20 cellular contexts compared by ENCODE assay signal in genomic region chr2:15990151-15991101, GRCh38. TPM values are rescaled to one million over a fixed set of nuclear protein-coding genes. Genes with fewer than 3 reads are reported as not detected.
DNase-seq lines count a peak whose midpoint lies in the region; ATAC-seq, FAIRE-seq and TF ChIP-seq lines count a peak whose summit lies in the region.
"Had no signal": no experiment of that assay in that cellular context is flagged by ENCODE, and none has a peak within 500 bp of the region (broad histone marks: within the 10 kb centered on the region; RNA-seq: fewer than 3 reads in every experiment).

No MANE protein-coding gene starts in this region.

- H3K27me3 ChIP-seq in neural progenitor cell = no peaks in the 10 kb centered on the region

- H3K36me3 Mint-ChIP-seq in neural progenitor cell = no peaks in the 10 kb centered on the region
- H3K36me3 Mint-ChIP-seq in type B pancreatic cell = no peaks in the 10 kb centered on the region
- H3K36me3 Mint-ChIP-seq: CD14-positive monocyte; CD8-positive, alpha-beta T cell had no signal

- H3K36me3 ChIP-seq in neural progenitor cell = no peaks in the 10 kb centered on the region
- H3K36me3 ChIP-seq: HAP-1 had no signal

- peaks cover 8% of the 10 kb centered on the region for H3F3A ChIP-seq in neural progenitor cell (ENCODE audit: low read depth)

- no peak for FAIRE-seq in GM12892 (lab: Jason Lieb, UNC)
- FAIRE-seq: GM19239, HepG2, HTR-8/SVneo had no signal

- no peak for TF ChIP-seq POLR2A in GM12892 (IDR thresholded peaks at IDR 0.05; ENCODE audit: low read depth, low read length)

- H2AFZ ChIP-seq in neural progenitor cell (replicated peaks) = no peak overlapping the region
- H2AFZ ChIP-seq: GM23248 had no signal

- no peak overlapping the region for H3K27ac ChIP-seq in neural progenitor cell
- H3K27ac ChIP-seq: 22Rv1, GM23248 had no signal

- TF ChIP-seq CTCF in neural progenitor cell (IDR thresholded peaks at IDR 0.05) (no peak), type B pancreatic cell (conservative IDR thresholded peaks at IDR 0.05) (no peak)

- H3K9ac ChIP-seq in neural progenitor cell = no peak overlapping the region
- H3K9ac ChIP-seq: GM23248 had no signal

- H3K9me3 Mint-ChIP-seq in neural progenitor cell (peaks cover 3% of the 10 kb centered on the region), type B pancreatic cell (peaks cover 11% of the 10 kb centered on the region)
- H3K9me3 Mint-ChIP-seq: CD8-positive, alpha-beta T cell had no signal

- no peaks in the 10 kb centered on the region for H3K9me3 ChIP-seq in neural progenitor cell (ENCODE audit: low read depth)
- H3K9me3 ChIP-seq: HAP-1 had no signal

- no peaks in the 10 kb centered on the region for H3K79me2 ChIP-seq in neural progenitor cell (ENCODE audit: low read depth)

- H3K4me2 ChIP-seq in neural progenitor cell = no peak overlapping the region

- H3K4me3 Mint-ChIP-seq in neural progenitor cell (no peak overlapping the region), type B pancreatic cell (no peak overlapping the region)
- H3K4me3 Mint-ChIP-seq: CD14-positive monocyte; CD8-positive, alpha-beta T cell had no signal

- H3K4me1 Mint-ChIP-seq in neural progenitor cell (peaks cover 25% of the 10 kb centered on the region), type B pancreatic cell (ENCODE audit: unreplicated experiment) (peaks cover 29% of the 10 kb centered on the region)
- H3K4me1 Mint-ChIP-seq: CD14-positive monocyte had no signal

- DNase-seq in NCI-H82 (lab: John Stamatoyannopoulos, UW) (peak; percentile 60), NCI-H82 treated with DMSO at 0.1 percent for 48 hours (lab: John Stamatoyannopoulos, UW; ENCODE audit: unreplicated experiment) (no peak), left kidney (ENCODE audit: low read depth, low spot score) (peak; percentile 69), neural progenitor cell (ENCODE audit: low spot score) (no peak), type B pancreatic cell (ENCODE audit: extremely low spot score, unreplicated experiment) (no peak), GM12892 (ENCODE audit: insufficient read length) (no peak), iPS-NIHi11 (ENCODE audit: low spot score) (no peak)
- DNase-seq: CD8-positive, alpha-beta T cell; COR-L47; DND-41; GDM1; GM23248 had no signal

- ATAC-seq in activated CD4-positive, CD25-positive, alpha-beta regulatory T cell treated with anti-CD3 and anti-CD28 coated beads, Interleukin-2, amount 50 U/mL, for 24 hours = no peak
- ATAC-seq: CD8-positive, alpha-beta T cell; HepG2 had no signal

- H4K20me1 ChIP-seq in neural progenitor cell (ENCODE audit: low read depth) = no peaks in the 10 kb centered on the region

- H3K27ac Mint-ChIP-seq in neural progenitor cell = peak overlapping the region; percentile 68
- H3K27ac Mint-ChIP-seq in type B pancreatic cell = peak overlapping the region; percentile 97
- H3K27ac Mint-ChIP-seq: CD14-positive monocyte; CD8-positive, alpha-beta T cell had no signal

- H3K27me3 Mint-ChIP-seq in neural progenitor cell (ENCODE audit: insufficient read depth, low read depth) (peaks cover 9% of the 10 kb centered on the region), type B pancreatic cell (no peaks in the 10 kb centered on the region)

- peaks cover 21% of the 10 kb centered on the region for H3K4me1 ChIP-seq in neural progenitor cell
- H3K4me1 ChIP-seq: HAP-1 had no signal

- no peak overlapping the region for H3K4me3 ChIP-seq in neural progenitor cell
- H3K4me3 ChIP-seq: GM23248, HAP-1 had no signal

RNA-seq across cellular contexts. Expression of gene MYCN, which starts 50.1 kb away (rescaled TPM):
- total RNA-seq in neural progenitor cell (ENCODE audit: low replicate concordance) (24.7 and 26.7 TPM in 2 replicates), type B pancreatic cell (ENCODE audit: low replicate concordance) (24.6 and 68.3 TPM in 2 replicates)
- polyA plus RNA-seq in GM12892 (2012; ENCODE audit: missing spikeins) = not detected
- total RNA-seq: CD8-positive, alpha-beta T cell; GM23248; HepG2 had no signal
- polyA plus RNA-seq: BJ, CD14-positive monocyte, GM23248, HepG2 had no signal

Comparison
In these comparisons a context has a peak if more than half of its experiments do, and no peak if none do; other contexts are left out.
1. DNase-seq: peak in NCI-H82 (single experiment) and left kidney (single experiment); none in NCI-H82 treated with DMSO at 0.1 percent for 48 hours (single experiment), neural progenitor cell (single experiment), type B pancreatic cell (single experiment), GM12892 (single experiment) and iPS-NIHi11 (single experiment).